In genomic region chr2:219524817-219525216, GRCh38 we compare ENCODE assay signal across 1 cellular context.
TF ChIP-seq lines count a peak whose summit lies in the region.

No MANE protein-coding gene starts in this region.

TF ChIP-seq in HepG2, 621 proteins besides CTCF, POLR2A, EP300 and RAD21:
- TF ChIP-seq HDAC1 (CRISPR knock-in tag; IDR thresholded peaks at IDR 0.05) (no peak), HOXA3 (CRISPR knock-in tag; IDR thresholded peaks at IDR 0.05) (no peak), PRPF4 (IDR thresholded peaks at IDR 0.05; ENCODE audit: low read depth, low read length, poor library complexity, severe bottlenecking) (no peak), ZNF577 (CRISPR knock-in tag; IDR thresholded peaks at IDR 0.05; ENCODE audit: borderline replicate concordance, low read depth) (no peak), ZNF629 (CRISPR knock-in tag; conservative IDR thresholded peaks at IDR 0.05) (peak; percentile 65), ZNF18 (CRISPR knock-in tag; IDR thresholded peaks at IDR 0.05; ENCODE audit: insufficient replicate concordance) (no peak), ZBTB10 (CRISPR knock-in tag; IDR thresholded peaks at IDR 0.05; ENCODE audit: borderline replicate concordance) (no peak)
